In genomic region chr19:35642312-35642711, GRCh38 we compare ENCODE assay signal across 1 cellular context.
TF ChIP-seq lines count a peak whose summit lies in the region.

No MANE protein-coding gene starts in this region.

TF ChIP-seq in HEK293, 187 proteins besides CTCF, POLR2A, EP300 and RAD21 (continued from another document):
- TF ChIP-seq, protein P1, sequence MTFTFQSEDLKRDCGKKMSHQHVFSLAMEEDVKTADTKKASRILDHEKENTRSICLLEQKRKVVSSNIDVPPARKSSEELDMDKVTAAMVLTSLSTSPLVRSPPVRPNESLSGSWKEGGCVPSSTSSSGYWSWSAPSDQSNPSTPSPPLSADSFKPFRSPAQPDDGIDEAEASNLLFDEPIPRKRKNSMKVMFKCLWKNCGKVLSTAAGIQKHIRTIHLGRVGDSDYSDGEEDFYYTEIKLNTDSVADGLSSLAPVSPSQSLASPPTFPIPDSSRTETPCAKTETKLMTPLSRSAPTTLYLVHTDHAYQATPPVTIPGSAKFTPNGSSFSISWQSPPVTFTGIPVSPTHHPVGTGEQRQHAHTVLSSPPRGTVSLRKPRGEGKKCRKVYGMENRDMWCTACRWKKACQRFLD (tag by site-specific recombination; IDR thresholded peaks at IDR 0.05), result no peak
- TF ChIP-seq SP2 (tag by site-specific recombination; IDR thresholded peaks at IDR 0.05) (no peak; the same call in 1 of the 2 replicates), ZNF488 (tag by site-specific recombination; IDR thresholded peaks at IDR 0.05) (no peak), ZNF600 (tag by site-specific recombination; IDR thresholded peaks at IDR 0.05) (peak; percentile 64), GLIS2 (tag by site-specific recombination; IDR thresholded peaks at IDR 0.05) (no peak; the same call in 1 of the 2 replicates), SALL2 (tag by site-specific recombination; IDR thresholded peaks at IDR 0.05; ENCODE audit: borderline replicate concordance) (no peak), ZNF416 (tag by site-specific recombination; IDR thresholded peaks at IDR 0.05) (no peak), ZNF155 (tag by site-specific recombination; IDR thresholded peaks at IDR 0.05) (no peak)
